1 cellular context compared by ENCODE assay signal in the genomic region with DNA sequence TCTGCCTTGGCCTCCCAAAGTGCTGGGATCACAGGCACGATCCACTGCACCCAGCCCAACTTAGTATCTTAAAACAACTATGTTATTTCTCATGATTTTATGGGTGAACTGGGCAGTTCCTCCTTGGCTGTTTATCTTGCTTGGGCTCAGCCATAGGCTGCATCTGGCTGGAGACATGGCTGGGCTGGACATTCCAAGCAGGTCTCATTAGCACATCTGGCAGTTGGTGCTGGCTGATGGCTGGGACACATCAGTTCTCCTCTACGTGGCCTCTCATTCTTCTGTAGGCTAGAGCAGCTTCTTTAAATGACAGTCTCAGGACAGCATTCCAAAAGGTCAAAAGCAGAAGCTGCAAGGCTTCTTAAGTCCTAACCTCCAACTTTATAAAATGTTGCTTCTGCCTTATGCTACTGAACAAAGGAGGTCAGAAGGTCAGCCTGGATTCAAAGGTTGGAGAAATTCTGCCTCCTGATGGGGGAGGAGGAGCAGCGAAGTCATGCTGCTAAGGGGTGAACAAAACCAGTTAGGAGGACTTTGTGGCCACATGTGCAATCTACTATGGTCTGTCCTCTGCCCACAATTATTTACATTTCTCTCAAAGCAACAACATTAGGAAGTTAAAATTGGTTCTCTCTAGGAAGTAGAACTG.
A peak's percentile ranks its signal among the peaks of the same experiment; 100 is the strongest.
TF ChIP-seq lines count a peak whose summit lies in the region.

No MANE protein-coding gene starts in this region.

TF ChIP-seq in HepG2, 621 proteins besides CTCF, POLR2A, EP300 and RAD21 (continued from another document and continues in another):
- TF ChIP-seq, protein P1, sequence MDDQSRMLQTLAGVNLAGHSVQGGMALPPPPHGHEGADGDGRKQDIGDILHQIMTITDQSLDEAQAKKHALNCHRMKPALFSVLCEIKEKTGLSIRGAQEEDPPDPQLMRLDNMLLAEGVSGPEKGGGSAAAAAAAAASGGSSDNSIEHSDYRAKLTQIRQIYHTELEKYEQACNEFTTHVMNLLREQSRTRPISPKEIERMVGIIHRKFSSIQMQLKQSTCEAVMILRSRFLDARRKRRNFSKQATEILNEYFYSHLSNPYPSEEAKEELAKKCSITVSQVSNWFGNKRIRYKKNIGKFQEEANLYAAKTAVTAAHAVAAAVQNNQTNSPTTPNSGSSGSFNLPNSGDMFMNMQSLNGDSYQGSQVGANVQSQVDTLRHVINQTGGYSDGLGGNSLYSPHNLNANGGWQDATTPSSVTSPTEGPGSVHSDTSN (CRISPR knock-in tag; IDR thresholded peaks at IDR 0.05; ENCODE audit: borderline replicate concordance) = no peak
- TF ChIP-seq STAG1 (CRISPR knock-in tag; IDR thresholded peaks at IDR 0.05) = no peak
- 0 out of 2 replicates have a peak, but pooled peaks have one; percentile 40 for TF ChIP-seq SOX13 (IDR thresholded peaks at IDR 0.05)
- peak in 1 of 2 experiments; percentile 75; a peak in 2 of 4 replicates for TF ChIP-seq SOX13 (CRISPR knock-in tag; conservative IDR thresholded peaks at IDR 0.05 in 1 of 2, IDR thresholded peaks at IDR 0.05 in 1 of 2)
- peak; percentile 78 for TF ChIP-seq GATAD2A (CRISPR knock-in tag; IDR thresholded peaks at IDR 0.05)
- TF ChIP-seq HNF4A (CRISPR knock-in tag; IDR thresholded peaks at IDR 0.05) = peak; percentile 89
- peak; percentile 87 to 94 for TF ChIP-seq NR2F1 (CRISPR knock-in tag; IDR thresholded peaks at IDR 0.05)
- no peak for TF ChIP-seq WIZ (CRISPR knock-in tag; IDR thresholded peaks at IDR 0.05)
- TF ChIP-seq EHMT2 (IDR thresholded peaks at IDR 0.05; ENCODE audit: borderline replicate concordance, low read depth, low read length) = peak; percentile 78; the same call in 1 of the 2 replicates
- TF ChIP-seq TBX2 (CRISPR knock-in tag; IDR thresholded peaks at IDR 0.05; ENCODE audit: borderline replicate concordance) = peak; percentile 31; the same call in 1 of the 2 replicates
- TF ChIP-seq ZBTB42 (CRISPR knock-in tag; IDR thresholded peaks at IDR 0.05) = 0 out of 2 replicates have a peak, but pooled peaks have one; percentile 17
- no peak for TF ChIP-seq FOXA1 (IDR thresholded peaks at IDR 0.05)
- TF ChIP-seq FOXA1 (CRISPR knock-in tag; IDR thresholded peaks at IDR 0.05) = no peak
- TF ChIP-seq ZFP62 (CRISPR knock-in tag; IDR thresholded peaks at IDR 0.05) = no peak
- peak; percentile 10; the same call in 1 of the 2 replicates for TF ChIP-seq ETV5 (CRISPR knock-in tag; IDR thresholded peaks at IDR 0.05; ENCODE audit: borderline replicate concordance)
- no peak for TF ChIP-seq ZNF24 (IDR thresholded peaks at IDR 0.05)
- TF ChIP-seq, protein P2, sequence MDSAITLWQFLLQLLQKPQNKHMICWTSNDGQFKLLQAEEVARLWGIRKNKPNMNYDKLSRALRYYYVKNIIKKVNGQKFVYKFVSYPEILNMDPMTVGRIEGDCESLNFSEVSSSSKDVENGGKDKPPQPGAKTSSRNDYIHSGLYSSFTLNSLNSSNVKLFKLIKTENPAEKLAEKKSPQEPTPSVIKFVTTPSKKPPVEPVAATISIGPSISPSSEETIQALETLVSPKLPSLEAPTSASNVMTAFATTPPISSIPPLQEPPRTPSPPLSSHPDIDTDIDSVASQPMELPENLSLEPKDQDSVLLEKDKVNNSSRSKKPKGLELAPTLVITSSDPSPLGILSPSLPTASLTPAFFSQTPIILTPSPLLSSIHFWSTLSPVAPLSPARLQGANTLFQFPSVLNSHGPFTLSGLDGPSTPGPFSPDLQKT (CRISPR knock-in tag; IDR thresholded peaks at IDR 0.05; ENCODE audit: borderline replicate concordance) = no peak
- TF ChIP-seq ZBTB34 (CRISPR knock-in tag; IDR thresholded peaks at IDR 0.05) = no peak
- TF ChIP-seq NFIB (CRISPR knock-in tag; IDR thresholded peaks at IDR 0.05; ENCODE audit: borderline replicate concordance) = no peak
- TF ChIP-seq ATF6 (CRISPR knock-in tag; conservative IDR thresholded peaks at IDR 0.05) = 0 out of 2 replicates have a peak, but pooled peaks have one; percentile 37
- no peak for TF ChIP-seq SRY (CRISPR knock-in tag; IDR thresholded peaks at IDR 0.05)
- no peak for TF ChIP-seq KIAA2018 (CRISPR knock-in tag; IDR thresholded peaks at IDR 0.05; ENCODE audit: borderline replicate concordance)
- peak; percentile 84; the same call in 1 of the 2 replicates for TF ChIP-seq HMG20A (CRISPR knock-in tag; IDR thresholded peaks at IDR 0.05; ENCODE audit: borderline replicate concordance)
- 0 out of 2 replicates have a peak, but pooled peaks have one; percentile 40 for TF ChIP-seq PHF21A (CRISPR knock-in tag; IDR thresholded peaks at IDR 0.05)
- TF ChIP-seq, protein P3, sequence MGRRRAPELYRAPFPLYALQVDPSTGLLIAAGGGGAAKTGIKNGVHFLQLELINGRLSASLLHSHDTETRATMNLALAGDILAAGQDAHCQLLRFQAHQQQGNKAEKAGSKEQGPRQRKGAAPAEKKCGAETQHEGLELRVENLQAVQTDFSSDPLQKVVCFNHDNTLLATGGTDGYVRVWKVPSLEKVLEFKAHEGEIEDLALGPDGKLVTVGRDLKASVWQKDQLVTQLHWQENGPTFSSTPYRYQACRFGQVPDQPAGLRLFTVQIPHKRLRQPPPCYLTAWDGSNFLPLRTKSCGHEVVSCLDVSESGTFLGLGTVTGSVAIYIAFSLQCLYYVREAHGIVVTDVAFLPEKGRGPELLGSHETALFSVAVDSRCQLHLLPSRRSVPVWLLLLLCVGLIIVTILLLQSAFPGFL (CRISPR knock-in tag; IDR thresholded peaks at IDR 0.05) = no peak
- TF ChIP-seq, protein P4, sequence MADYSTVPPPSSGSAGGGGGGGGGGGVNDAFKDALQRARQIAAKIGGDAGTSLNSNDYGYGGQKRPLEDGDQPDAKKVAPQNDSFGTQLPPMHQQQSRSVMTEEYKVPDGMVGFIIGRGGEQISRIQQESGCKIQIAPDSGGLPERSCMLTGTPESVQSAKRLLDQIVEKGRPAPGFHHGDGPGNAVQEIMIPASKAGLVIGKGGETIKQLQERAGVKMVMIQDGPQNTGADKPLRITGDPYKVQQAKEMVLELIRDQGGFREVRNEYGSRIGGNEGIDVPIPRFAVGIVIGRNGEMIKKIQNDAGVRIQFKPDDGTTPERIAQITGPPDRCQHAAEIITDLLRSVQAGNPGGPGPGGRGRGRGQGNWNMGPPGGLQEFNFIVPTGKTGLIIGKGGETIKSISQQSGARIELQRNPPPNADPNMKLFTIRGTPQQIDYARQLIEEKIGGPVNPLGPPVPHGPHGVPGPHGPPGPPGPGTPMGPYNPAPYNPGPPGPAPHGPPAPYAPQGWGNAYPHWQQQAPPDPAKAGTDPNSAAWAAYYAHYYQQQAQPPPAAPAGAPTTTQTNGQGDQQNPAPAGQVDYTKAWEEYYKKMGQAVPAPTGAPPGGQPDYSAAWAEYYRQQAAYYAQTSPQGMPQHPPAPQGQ (CRISPR knock-in tag; IDR thresholded peaks at IDR 0.05; ENCODE audit: borderline replicate concordance) = no peak
- TF ChIP-seq LCORL (IDR thresholded peaks at IDR 0.05) = no peak
- 0 out of 2 replicates have a peak, but pooled peaks have one; percentile 40 for TF ChIP-seq LCORL (CRISPR knock-in tag; IDR thresholded peaks at IDR 0.05)
- TF ChIP-seq SAFB2 (CRISPR knock-in tag; IDR thresholded peaks at IDR 0.05; ENCODE audit: borderline replicate concordance, low read depth) = no peak
- 0 out of 2 replicates have a peak, but pooled peaks have one; percentile 34 for TF ChIP-seq ZGPAT (CRISPR knock-in tag; IDR thresholded peaks at IDR 0.05)
- TF ChIP-seq ZNF234 (CRISPR knock-in tag; conservative IDR thresholded peaks at IDR 0.05) = no peak
- TF ChIP-seq CBX2 (IDR thresholded peaks at IDR 0.05; ENCODE audit: low read depth, low read length) = no peak
- no peak for TF ChIP-seq CBX2 (CRISPR knock-in tag; IDR thresholded peaks at IDR 0.05; ENCODE audit: low read depth)
- no peak for TF ChIP-seq ZBTB33 (CRISPR knock-in tag; IDR thresholded peaks at IDR 0.05)
- peak; percentile 16; the same call in 1 of the 2 replicates for TF ChIP-seq CEBPG (CRISPR knock-in tag; IDR thresholded peaks at IDR 0.05)
